8 cellular contexts compared by ENCODE assay signal in genomic region chr17:64661981-64662773, GRCh38. TPM values are rescaled to one million over a fixed set of nuclear protein-coding genes. Genes with fewer than 3 reads are reported as not detected.
DNase-seq lines count a peak whose midpoint lies in the region; ATAC-seq and TF ChIP-seq lines count a peak whose summit lies in the region.

SMURF2 (minus strand) TSS chr17:64662307; CDS start chr17:64661880, 427 bp downstream.

- in situ Hi-C loops in KBM-7 (cut with MboI; ENCODE audit: low pct_unique_long_range_greater_than_20kb, low sequenced_read_pairs), result no loop called here

- no peaks in the 10 kb centered on the region for H3K27me3 ChIP-seq in parathyroid adenoma (ENCODE audit: control insufficient read depth, insufficient read depth, low read length)
- no peaks in the 10 kb centered on the region for H3K27me3 ChIP-seq in tibial artery

- H3K9me3 ChIP-seq in parathyroid adenoma (ENCODE audit: control insufficient read depth, low read length), result no peaks in the 10 kb centered on the region
- H3K9me3 ChIP-seq in tibial artery, result no peaks in the 10 kb centered on the region

- no peaks in the 10 kb centered on the region for H3K9me3 Mint-ChIP-seq in activated naive CD4-positive, alpha-beta T cell treated with anti-CD3 and anti-CD28 coated beads, Interleukin-2, amount 50 U/mL, for 72 hours

- TF ChIP-seq CTCF in parathyroid adenoma (IDR thresholded peaks at IDR 0.05), result no peak
- TF ChIP-seq CTCF in tibial artery (IDR thresholded peaks at IDR 0.05), result peak in 1 of 2 experiments; percentile 17

- H3K4me3 ChIP-seq in parathyroid adenoma (ENCODE audit: low read depth, low read length) (peak within 1 kb of the TSS; percentile 61), tibial artery (peak within 1 kb of the TSS; percentile 84 to 92)

- H3K36me3 ChIP-seq in parathyroid adenoma (ENCODE audit: control insufficient read depth, insufficient read depth, low read length) (no peaks in the 10 kb centered on the region), tibial artery (no peaks in the 10 kb centered on the region)

- peak; percentile 78 for ATAC-seq in GM21717 (IDR thresholded peaks at IDR 0.05; ENCODE audit: unreplicated experiment)
- ATAC-seq in SK-N-SH treated with all-trans-retinoic acid at 6 μM for 48 hours, result peak; percentile 76
- ATAC-seq in activated naive CD4-positive, alpha-beta T cell treated with anti-CD3 and anti-CD28 coated beads, Interleukin-2, amount 50 U/mL, for 72 hours, result peak; percentile 91
- ATAC-seq in Right ventricle myocardium inferior, result peak; percentile 95

- no peak within 1 kb of the TSS for H3K9ac ChIP-seq in parathyroid adenoma

- H3K4me1 ChIP-seq in parathyroid adenoma (peaks cover 6% of the 10 kb centered on the region), tibial artery (peaks cover 0 to 30% (median 13%) of the 10 kb centered on the region in 4 donors)

- H3K27ac ChIP-seq in parathyroid adenoma, result peak within 1 kb of the TSS; percentile 67
- peak within 1 kb of the TSS; percentile 78 to 98 for H3K27ac ChIP-seq in tibial artery

- peak within 1 kb of the TSS; percentile 98 for H2AFZ ChIP-seq in parathyroid adenoma

- H3K4me2 ChIP-seq in parathyroid adenoma (ENCODE audit: low read length), result peak within 1 kb of the TSS; percentile 94

- DNase-seq in GDM1 (lab: John Stamatoyannopoulos, UW), result peak; percentile 73
- peak; percentile 65 for DNase-seq in KBM-7
- DNase-seq in activated naive CD4-positive, alpha-beta T cell treated with anti-CD3 and anti-CD28 coated beads, Interleukin-2, amount 50 U/mL, for 72 hours (ENCODE audit: low spot score in 2 of 2), result peak; percentile 76 to 83
- peak; percentile 92 for DNase-seq in Right ventricle myocardium inferior (ENCODE audit: missing footprints)
- DNase-seq in tibial artery, result peak; percentile 69 to 87

- H3K36me3 Mint-ChIP-seq in activated naive CD4-positive, alpha-beta T cell treated with anti-CD3 and anti-CD28 coated beads, Interleukin-2, amount 50 U/mL, for 72 hours, result peaks cover 6 to 8% of the 10 kb centered on the region in 2 donors

- H3K79me2 ChIP-seq in parathyroid adenoma, result peaks cover 12% of the 10 kb centered on the region

- intact Hi-C loops in Right ventricle myocardium inferior (cut with DNase I), result loop anchor here (5.0 kb wide), 1 partner anchor 75 kb away; no protein-coding TSS in a partner anchor
- intact Hi-C loops in tibial artery (cut with DNase I; ENCODE audit: low total_unique reads), result no loop called here

- peak within 1 kb of the TSS; percentile 92 to 97 for H3K27ac Mint-ChIP-seq in activated naive CD4-positive, alpha-beta T cell treated with anti-CD3 and anti-CD28 coated beads, Interleukin-2, amount 50 U/mL, for 72 hours

TF ChIP-seq in SK-N-SH treated with all-trans-retinoic acid at 6 μM for 48 hours, 23 proteins besides CTCF, POLR2A, EP300 and RAD21:
- TF ChIP-seq ISL1 (CRISPR knock-in tag; IDR thresholded peaks at IDR 0.05) (no peak), TSHZ2 (CRISPR knock-in tag; IDR thresholded peaks at IDR 0.05) (peak; percentile 83), ZC3H10 (CRISPR knock-in tag; IDR thresholded peaks at IDR 0.05) (0 out of 2 replicates have a peak, but pooled peaks have one; percentile 51), CREB5 (CRISPR knock-in tag; IDR thresholded peaks at IDR 0.05; ENCODE audit: low read depth) (no peak)

RNA-seq across cellular contexts. Expression of gene SMURF2, which starts in this region (rescaled TPM):
- 10 to 100 TPM; 14.9 to 16.0 TPM for total RNA-seq in activated naive CD4-positive, alpha-beta T cell treated with anti-CD3 and anti-CD28 coated beads, Interleukin-2, amount 50 U/mL, for 72 hours
- total RNA-seq in Right ventricle myocardium inferior, result 12.3 TPM

Comparison
In these comparisons a context has a peak if more than half of its experiments do, and no peak if none do; other contexts are left out.
1. Peak in every context shown above with its lines: DNase-seq, ATAC-seq, H3K4me3 ChIP-seq and H3K27ac ChIP-seq.